In the genomic region with DNA sequence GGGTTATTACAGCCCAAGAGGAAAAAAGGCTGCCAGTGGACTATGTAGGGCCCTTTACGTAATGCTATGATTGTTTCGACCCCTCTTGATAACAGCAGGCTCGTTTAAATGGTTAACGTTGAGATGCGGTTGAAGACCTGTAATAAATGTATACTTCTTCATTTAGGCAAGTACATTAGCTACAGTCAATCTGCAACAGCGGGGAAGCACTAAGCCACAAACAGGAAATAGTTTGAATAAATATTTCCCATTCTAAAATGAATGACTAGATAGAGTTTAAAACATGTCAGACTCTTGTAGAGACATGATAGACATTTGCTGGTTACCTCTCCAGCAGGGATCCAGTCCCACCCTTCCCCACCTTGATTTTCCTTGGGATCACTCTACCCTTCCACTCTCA, we compare ENCODE assay signal across 9 cellular contexts. TPM values are rescaled to one million over a fixed set of nuclear protein-coding genes. Genes with fewer than 3 reads are reported as not detected.
A peak's percentile ranks its signal among the peaks of the same experiment; 100 is the strongest.
DNase-seq lines count a peak whose midpoint lies in the region; ATAC-seq and TF ChIP-seq lines count a peak whose summit lies in the region.
"Had no signal": no experiment of that assay in that cellular context is flagged by ENCODE, and none has a peak within 500 bp of the region (broad histone marks: within the 10 kb centered on the region; RNA-seq: fewer than 3 reads in every experiment).

No MANE protein-coding gene starts in this region.

- ATAC-seq in GM19328 (IDR thresholded peaks at IDR 0.05; ENCODE audit: unreplicated experiment) (peak; percentile 43), HG03108 (IDR thresholded peaks at IDR 0.05; ENCODE audit: unreplicated experiment) (peak; percentile 49)
- peak; percentile 60 for ATAC-seq in activated CD8-positive, alpha-beta T cell treated with anti-CD3 and anti-CD28 coated beads, Interleukin-2, amount 10 ng/mL, durations not matched to agents 7 days and 5 days

- peak overlapping the region; percentile 64 to 92 (median 76) for H3K27ac Mint-ChIP-seq in CD14-positive monocyte
- peak overlapping the region; percentile 44 for H3K27ac Mint-ChIP-seq in activated CD8-positive, alpha-beta T cell treated with anti-CD3 and anti-CD28 coated beads, Interleukin-2, amount 10 ng/mL, durations not matched to agents 7 days and 5 days

- POLR2A ChIA-PET in activated CD8-positive, alpha-beta T cell treated with anti-CD3 and anti-CD28 coated beads, Interleukin-2, amount 10 ng/mL, durations not matched to agents 7 days and 5 days (lab: Charles Lee), result interaction anchor here (0.9 kb wide), 1 partner anchor 39 kb away, joined by 3 read pairs; the partner anchor contains the start of gene STIM2

- peak overlapping the region in 1 of 2 donors; percentile 87 for H3K4me3 Mint-ChIP-seq in CD14-positive monocyte
- H3K4me3 Mint-ChIP-seq in activated CD8-positive, alpha-beta T cell treated with anti-CD3 and anti-CD28 coated beads, Interleukin-2, amount 10 ng/mL, durations not matched to agents 7 days and 5 days, result no peak overlapping the region

- peaks cover 0 to 21% of the 10 kb centered on the region in 2 donors for H3K36me3 Mint-ChIP-seq in CD14-positive monocyte
- H3K36me3 Mint-ChIP-seq in activated CD8-positive, alpha-beta T cell treated with anti-CD3 and anti-CD28 coated beads, Interleukin-2, amount 10 ng/mL, durations not matched to agents 7 days and 5 days (ENCODE audit: low read depth), result peaks cover 4% of the 10 kb centered on the region

- CTCF ChIA-PET in activated CD8-positive, alpha-beta T cell treated with anti-CD3 and anti-CD28 coated beads, Interleukin-2, amount 10 ng/mL, durations not matched to agents 7 days and 5 days (lab: Charles Lee), result interaction anchor here (1.0 kb wide), 1 partner anchor 23 kb away, joined by 3 read pairs; no protein-coding TSS in a partner anchor

- peaks cover 43 to 53% (median 53%) of the 10 kb centered on the region in 3 donors for H3K27me3 Mint-ChIP-seq in CD14-positive monocyte (ENCODE audit: low read depth in 3 of 3)
- H3K27me3 Mint-ChIP-seq in activated CD8-positive, alpha-beta T cell treated with anti-CD3 and anti-CD28 coated beads, Interleukin-2, amount 10 ng/mL, durations not matched to agents 7 days and 5 days (ENCODE audit: low read depth), result no peaks in the 10 kb centered on the region

- intact Hi-C loops in CD14-positive monocyte (cut with micrococcal nuclease), result no loop called here

- DNase-seq in CD14-positive monocyte (ENCODE audit: low spot score) (no peak), NCI-H1694 (lab: John Stamatoyannopoulos, UW) (no peak), DMS 273 treated with DMSO at 0.1 percent for 48 hours (lab: John Stamatoyannopoulos, UW) (no peak), NCI-H748 treated with DMSO at 0.1 percent for 48 hours (lab: John Stamatoyannopoulos, UW) (no peak), AG08395 (ENCODE audit: low spot score) (no peak)
- no peak for DNase-seq in activated CD8-positive, alpha-beta T cell treated with anti-CD3 and anti-CD28 coated beads, Interleukin-2, amount 10 ng/mL, durations not matched to agents 7 days and 5 days
- DNase-seq: NCI-H1105 treated with DMSO at 0.1 percent for 48 hours had no signal

- H3K9me3 Mint-ChIP-seq in CD14-positive monocyte, result peaks cover 4 to 23% (median 12%) of the 10 kb centered on the region in 7 donors
- peaks cover 11% of the 10 kb centered on the region for H3K9me3 Mint-ChIP-seq in activated CD8-positive, alpha-beta T cell treated with anti-CD3 and anti-CD28 coated beads, Interleukin-2, amount 10 ng/mL, durations not matched to agents 7 days and 5 days (ENCODE audit: insufficient read depth)

- TF ChIP-seq CTCF in CD14-positive monocyte (IDR thresholded peaks at IDR 0.05), result no peak

- peaks cover 44% of the 10 kb centered on the region for H3K4me1 Mint-ChIP-seq in CD14-positive monocyte
- H3K4me1 Mint-ChIP-seq in activated CD8-positive, alpha-beta T cell treated with anti-CD3 and anti-CD28 coated beads, Interleukin-2, amount 10 ng/mL, durations not matched to agents 7 days and 5 days (ENCODE audit: low read depth), result peaks cover 10% of the 10 kb centered on the region

RNA-seq across cellular contexts. Expression of gene STIM2, which starts 38.1 kb away (rescaled TPM):
- 1 to 10 TPM; 8.6 to 8.8 TPM for polyA plus RNA-seq in CD14-positive monocyte
- 10 to 100 TPM; 52.3 to 53.3 TPM for total RNA-seq in activated CD8-positive, alpha-beta T cell treated with anti-CD3 and anti-CD28 coated beads, Interleukin-2, amount 10 ng/mL, durations not matched to agents 7 days and 5 days
